In the genomic region with DNA sequence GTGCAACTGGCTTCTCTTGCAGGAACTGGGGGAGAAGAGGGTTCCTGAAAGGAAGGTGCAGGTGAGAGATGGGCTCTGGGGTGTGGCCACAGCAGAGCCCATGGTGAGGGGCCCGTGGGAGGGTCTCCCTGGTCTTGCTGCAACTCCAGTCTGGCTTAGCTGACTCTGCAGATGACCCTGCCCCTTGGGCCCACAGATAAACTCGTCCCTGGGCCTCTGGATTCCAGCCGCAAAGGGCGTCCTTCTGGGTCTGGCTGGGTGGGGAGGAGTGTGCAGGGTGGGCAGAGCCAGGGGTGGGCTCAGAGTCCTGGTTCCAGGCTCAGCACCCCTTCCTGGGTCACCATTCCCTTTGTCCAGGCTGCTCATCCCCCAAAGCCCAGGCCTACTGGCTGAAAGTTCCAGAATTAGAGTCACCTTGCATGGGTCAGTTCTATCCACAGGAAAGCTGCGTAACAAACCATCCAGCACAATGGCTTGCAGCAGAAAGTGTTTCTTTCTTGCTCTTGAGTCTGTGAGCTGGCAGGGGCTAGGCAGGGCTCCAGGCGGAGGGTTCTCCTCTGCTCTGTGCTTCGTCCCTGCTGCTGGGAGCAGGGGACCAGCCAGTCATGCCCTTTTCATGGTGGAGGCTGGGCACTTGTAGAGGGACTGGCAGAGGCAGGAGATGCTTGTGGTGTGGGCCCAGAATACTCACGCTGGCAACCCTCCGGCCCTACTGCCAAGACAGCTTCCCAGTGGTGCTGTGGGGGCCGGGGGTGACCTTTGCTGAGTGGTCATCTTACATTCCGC, we compare ENCODE assay signal across 21 cellular contexts. TPM values are rescaled to one million over a fixed set of nuclear protein-coding genes. Genes with fewer than 3 reads are reported as not detected.
"Had no signal": no experiment of that assay in that cellular context is flagged by ENCODE, and none has a peak within 500 bp of the region (broad histone marks: within the 10 kb centered on the region; RNA-seq: fewer than 3 reads in every experiment).

No MANE protein-coding gene starts in this region.

- H3K4me3 ChIP-seq: K562 had no signal

- H3K9ac ChIP-seq: KMS-11, SK-N-SH had no signal

- H3K9me3 ChIP-seq: SK-N-SH had no signal

- H3K27ac ChIP-seq: KMS-11 had no signal

- DNase-seq: Kasumi-1, MV-4-11, NCI-H1048, NCI-H1105 treated with DMSO at 0.1 percent for 48 hours, NCI-H1417 treated with DMSO at 0.1 percent for 48 hours, NCI-H146, NCI-H1694 treated with DMSO at 0.1 percent for 48 hours, NCI-H1930, NCI-H2081, NCI-H2107, NCI-H2227 treated with DMSO at 0.1 percent for 48 hours, NCI-H524, NCI-H526 treated with DMSO at 0.1 percent for 48 hours, NCI-H748 treated with DMSO at 0.1 percent for 48 hours, RPMI8226, SHP77, SK-N-SH had no signal

- H3K4me2 ChIP-seq: KMS-11, SK-N-SH had no signal

- ATAC-seq: K562 had no signal

RNA-seq across cellular contexts. Expression of a gene that starts 43.5 kb away (rescaled TPM):
- total RNA-seq: M059J had no signal
- polyA plus RNA-seq: IgD-negative memory B cell had no signal
